Comparison of ENCODE assay signal across 18 cellular contexts in genomic region chr18:36532394-36532793, GRCh38.
DNase-seq lines count a peak whose midpoint lies in the region; FAIRE-seq and TF ChIP-seq lines count a peak whose summit lies in the region.
"Had no signal": no experiment of that assay in that cellular context is flagged by ENCODE, and none has a peak within 500 bp of the region (broad histone marks: within the 10 kb centered on the region; RNA-seq: fewer than 3 reads in every experiment).

No MANE protein-coding gene starts in this region.

- H3K4me3 ChIP-seq in choroid plexus epithelial cell (ENCODE audit: low read depth, low read length): no peak overlapping the region
- H3K4me3 ChIP-seq: adrenal gland had no signal

- no peak for FAIRE-seq in H54 (lab: Jason Lieb, UNC)
- FAIRE-seq: colon had no signal

- H3K9me3 Mint-ChIP-seq in nephron progenitor cell: no peaks in the 10 kb centered on the region
- H3K9me3 Mint-ChIP-seq: activated T-helper 17 cell treated with anti-CD3 and anti-CD28 coated beads, Interleukin-2, amount 50 U/mL, for 72 hours had no signal

- H3K27me3 Mint-ChIP-seq in nephron progenitor cell (ENCODE audit: low read depth, poor library complexity): no peaks in the 10 kb centered on the region

- no peak overlapping the region for H3K4me3 Mint-ChIP-seq in nephron progenitor cell
- H3K4me3 Mint-ChIP-seq: activated CD8-positive, alpha-beta T cell treated with anti-CD3 and anti-CD28 coated beads, Interleukin-2, amount 10 ng/mL, durations not matched to agents 7 days and 5 days; activated T-helper 17 cell treated with anti-CD3 and anti-CD28 coated beads, Interleukin-2, amount 50 U/mL, for 72 hours had no signal

- H3K4me1 Mint-ChIP-seq in nephron progenitor cell: peaks cover 31% of the 10 kb centered on the region
- H3K4me1 Mint-ChIP-seq: activated T-helper 17 cell treated with anti-CD3 and anti-CD28 coated beads, Interleukin-2, amount 50 U/mL, for 72 hours had no signal

- no peak for TF ChIP-seq CTCF in choroid plexus epithelial cell (conservative IDR thresholded peaks at IDR 0.05; ENCODE audit: low read depth, low read length)
- no peak for TF ChIP-seq CTCF in nephron progenitor cell (IDR thresholded peaks at IDR 0.05)

- DNase-seq in Daoy (ENCODE audit: low read depth): peak; percentile 4
- peak; percentile 2 for DNase-seq in NCI-H226
- peak; percentile 14 for DNase-seq in choroid plexus epithelial cell (ENCODE audit: low read depth)
- peak; percentile 61 for DNase-seq in myocyte (ENCODE audit: low read depth)
- DNase-seq in NCI-H1436 (lab: John Stamatoyannopoulos, UW): no peak
- no peak for DNase-seq in nephron progenitor cell
- no peak for DNase-seq in Ammon's horn (ENCODE audit: low spot score)
- no peak for DNase-seq in H54 (ENCODE audit: insufficient read length, low spot score)
- DNase-seq: activated CD8-positive, alpha-beta T cell treated with anti-CD3 and anti-CD28 coated beads, Interleukin-2, amount 10 ng/mL, durations not matched to agents 7 days and 5 days; adrenal gland; AML-193; NCI-H1930; NCI-H526 treated with DMSO at 0.1 percent for 48 hours; stimulated activated CD4-positive, alpha-beta T cell treated with anti-CD3 and anti-CD28 coated beads, Interleukin-12 subunit alpha, Interleukin-12 subunit beta, amount 100 ng/mL, for 4 hours; stimulated activated naive CD4-positive, alpha-beta T cell; SW 1271 had no signal

- no peak for TF ChIP-seq POLR2A in H54 (IDR thresholded peaks at IDR 0.05; ENCODE audit: low read depth, low read length)

- no peaks in the 10 kb centered on the region for H3K36me3 Mint-ChIP-seq in nephron progenitor cell (ENCODE audit: low read depth)

- no peak overlapping the region for H3K27ac Mint-ChIP-seq in nephron progenitor cell
- H3K27ac Mint-ChIP-seq: activated CD8-positive, alpha-beta T cell treated with anti-CD3 and anti-CD28 coated beads, Interleukin-2, amount 10 ng/mL, durations not matched to agents 7 days and 5 days; activated T-helper 17 cell treated with anti-CD3 and anti-CD28 coated beads, Interleukin-2, amount 50 U/mL, for 72 hours had no signal

Comparison
In these comparisons a context has a peak if more than half of its experiments do, and no peak if none do; other contexts are left out.
1. DNase-seq: peak in Daoy (single experiment), NCI-H226 (single experiment), choroid plexus epithelial cell (single experiment) and myocyte (single experiment); none in NCI-H1436 (single experiment), nephron progenitor cell (single experiment), Ammon's horn (single experiment) and H54 (single experiment).